In the genomic region with DNA sequence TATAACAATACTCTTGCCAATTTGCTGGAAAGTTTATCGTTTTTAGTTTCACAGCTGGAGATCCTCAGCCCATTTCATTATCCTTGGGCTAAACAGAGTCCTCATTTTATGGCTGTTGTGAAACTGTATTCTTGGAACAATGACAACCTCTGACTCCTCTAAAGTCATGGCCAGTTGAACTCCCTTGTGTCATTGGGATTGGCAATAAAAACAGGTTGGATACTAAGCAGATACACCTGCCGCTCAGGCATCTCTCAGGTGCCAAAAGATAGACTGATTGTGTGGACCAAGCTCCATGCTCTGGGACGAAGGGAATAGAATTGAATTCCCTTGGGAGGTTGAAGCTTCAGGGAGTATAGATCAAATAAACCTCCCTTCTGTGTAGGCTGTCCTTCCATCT, we compare ENCODE assay signal across 17 cellular contexts.
DNase-seq lines count a peak whose midpoint lies in the region; ATAC-seq, FAIRE-seq and TF ChIP-seq lines count a peak whose summit lies in the region.
"Had no signal": no experiment of that assay in that cellular context is flagged by ENCODE, and none has a peak within 500 bp of the region (broad histone marks: within the 10 kb centered on the region; RNA-seq: fewer than 3 reads in every experiment).

No MANE protein-coding gene starts in this region.

- peaks cover 26% of the 10 kb centered on the region for H3K4me1 ChIP-seq in rectal smooth muscle tissue (ENCODE audit: control insufficient read depth, insufficient read depth, low read length)

- H3K9ac ChIP-seq in rectal smooth muscle tissue (ENCODE audit: low read length) = no peak overlapping the region

- ATAC-seq in left colon = peak; percentile 63

- intact Hi-C loops in left colon (cut with DNase I, micrococcal nuclease) = no loop called here

- H3K27me3 ChIP-seq in bronchial epithelial cell (ENCODE audit: control insufficient read depth, insufficient read depth, low read length) (no peaks in the 10 kb centered on the region), rectal smooth muscle tissue (ENCODE audit: control insufficient read depth, insufficient read depth, low read length) (no peaks in the 10 kb centered on the region)
- H3K27me3 ChIP-seq: SJCRH30 had no signal

- H3K36me3 ChIP-seq in bronchial epithelial cell (ENCODE audit: control insufficient read depth, insufficient read depth, low read length) = no peaks in the 10 kb centered on the region
- no peaks in the 10 kb centered on the region for H3K36me3 ChIP-seq in rectal smooth muscle tissue (ENCODE audit: control insufficient read depth, insufficient read depth, low read length)
- H3K36me3 ChIP-seq: SJCRH30 had no signal

- H3K4me3 ChIP-seq in LNCaP clone FGC (ENCODE audit: low read depth, low read length) (no peak overlapping the region), bronchial epithelial cell (ENCODE audit: low read depth, low read length) (no peak overlapping the region), rectal smooth muscle tissue (ENCODE audit: low read length) (no peak overlapping the region)
- H3K4me3 ChIP-seq: SJCRH30 had no signal

- TF ChIP-seq CTCF in LNCaP clone FGC (IDR thresholded peaks at IDR 0.05; ENCODE audit: control insufficient read depth, extremely low read depth, insufficient read depth) (no peak), bronchial epithelial cell (IDR thresholded peaks at IDR 0.05; ENCODE audit: insufficient read depth, low read length, severe bottlenecking) (no peak)

- peak; percentile 31 for DNase-seq in LNCaP clone FGC (ENCODE audit: low read depth)
- DNase-seq in bronchial epithelial cell (ENCODE audit: low read depth) = no peak
- no peak for DNase-seq in left colon
- DNase-seq in urothelium cell line (ENCODE audit: low spot score) = no peak
- DNase-seq in NCI-H187 treated with DMSO at 0.1 percent for 48 hours (lab: John Stamatoyannopoulos, UW) = no peak
- no peak for DNase-seq in OCI-M1 (lab: John Stamatoyannopoulos, UW)
- DNase-seq: CD4-positive, alpha-beta T cell; NCI-H1105; NCI-H1694; NCI-H2107; NCI-H446; NCI-H748 treated with DMSO at 0.1 percent for 48 hours; RPMI8226; SJCRH30 had no signal

- peak; percentile 43 for FAIRE-seq in bronchial epithelial cell (lab: Jason Lieb, UNC)
- no peak for FAIRE-seq in urothelium cell line (lab: Jason Lieb, UNC)
- FAIRE-seq: GM19239, H1 had no signal

- peak overlapping the region; percentile 44 for H3K27ac ChIP-seq in rectal smooth muscle tissue (ENCODE audit: low read depth, low read length)
- H3K27ac ChIP-seq: SJCRH30 had no signal
